ENCODE assay signal across 10 cellular contexts in the genomic region with DNA sequence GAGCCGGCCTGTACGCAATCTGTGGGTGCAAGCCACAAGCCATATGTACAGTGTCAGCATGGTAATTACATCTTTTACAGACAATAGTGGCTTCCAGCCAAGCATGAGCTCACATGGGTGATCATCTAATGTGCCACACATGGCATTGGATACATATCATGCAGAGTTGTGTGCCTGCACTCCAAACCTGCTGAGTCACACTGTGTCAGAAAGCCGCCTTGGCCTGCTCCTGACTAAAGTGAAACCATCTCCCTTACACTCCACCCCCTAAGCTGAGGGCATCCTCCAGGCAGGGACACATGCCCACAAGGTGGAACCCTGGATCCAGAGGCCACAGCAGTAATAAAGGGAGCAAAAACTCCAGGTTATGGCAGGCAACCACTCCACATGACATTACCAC.
DNase-seq lines count a peak whose midpoint lies in the region; ATAC-seq and TF ChIP-seq lines count a peak whose summit lies in the region.
"Had no signal": no experiment of that assay in that cellular context is flagged by ENCODE, and none has a peak within 500 bp of the region (broad histone marks: within the 10 kb centered on the region; RNA-seq: fewer than 3 reads in every experiment).

No MANE protein-coding gene starts in this region.

- no peak overlapping the region for H2AFZ ChIP-seq in Karpas-422 (ENCODE audit: low read length)
- H2AFZ ChIP-seq: hepatocyte had no signal

- in situ Hi-C loops in astrocyte of the spinal cord (cut with HindIII; ENCODE audit: low sequenced_read_pairs), result no loop called here

- H3K27ac ChIP-seq in Karpas-422 (ENCODE audit: low read length), result no peak overlapping the region
- H3K27ac ChIP-seq: hepatocyte, SK-N-MC, thoracic aorta had no signal

- H3K4me3 ChIP-seq in Karpas-422 (ENCODE audit: low read length), result no peak overlapping the region
- H3K4me3 ChIP-seq in astrocyte of the spinal cord (ENCODE audit: low read depth, low read length), result no peak overlapping the region
- H3K4me3 ChIP-seq: hepatocyte, SK-N-MC, thoracic aorta had no signal

- no peaks in the 10 kb centered on the region for H3K79me2 ChIP-seq in Karpas-422 (ENCODE audit: low read length)
- H3K79me2 ChIP-seq: hepatocyte had no signal

- DNase-seq in ELR (ENCODE audit: low read depth) (peak; percentile 66), Karpas-422 (peak; percentile 52), astrocyte of the spinal cord (ENCODE audit: low read depth, low spot score) (peak; percentile 32), left lobe of liver (ENCODE audit: low spot score) (no peak), amniotic stem cell (lab: John Stamatoyannopoulos, UW) (no peak), T-helper 9 cell (no peak), SKM-1 (lab: John Stamatoyannopoulos, UW; ENCODE audit: unreplicated experiment) (no peak)

- no peak overlapping the region for H3K4me2 ChIP-seq in Karpas-422 (ENCODE audit: low read depth, low read length, poor library complexity, severe bottlenecking)
- H3K4me2 ChIP-seq: hepatocyte had no signal

- H3K9me3 ChIP-seq in Karpas-422 (ENCODE audit: low read length), result peaks cover 19% of the 10 kb centered on the region
- H3K9me3 ChIP-seq: thoracic aorta had no signal

- H3K36me3 ChIP-seq in Karpas-422 (ENCODE audit: insufficient read depth, low read length), result no peaks in the 10 kb centered on the region
- H3K36me3 ChIP-seq: thoracic aorta had no signal

- no peak for TF ChIP-seq CTCF in astrocyte of the spinal cord (IDR thresholded peaks at IDR 0.05; ENCODE audit: low read depth, low read length)

- H3K9ac ChIP-seq in Karpas-422 (ENCODE audit: low read length), result no peak overlapping the region

- H3K9me2 ChIP-seq in Karpas-422 (replicated peaks; ENCODE audit: insufficient read depth, low read length), result 0 out of 2 replicates have a peak, but pooled peaks cover 2% of the 10 kb centered on the region

- no peaks in the 10 kb centered on the region for H3K27me3 ChIP-seq in Karpas-422 (ENCODE audit: low read length)
- H3K27me3 ChIP-seq: hepatocyte had no signal

- no peaks in the 10 kb centered on the region for H3K4me1 ChIP-seq in Karpas-422 (ENCODE audit: low read length)

- H4K20me1 ChIP-seq in Karpas-422 (ENCODE audit: insufficient read depth, low read depth, low read length), result no peaks in the 10 kb centered on the region

- peak; percentile 17 for ATAC-seq in left lobe of liver

Comparison
In these comparisons a context has a peak if more than half of its experiments do, and no peak if none do; other contexts are left out.
1. DNase-seq: peak in ELR (single experiment), Karpas-422 (single experiment) and astrocyte of the spinal cord (single experiment); none in left lobe of liver (single experiment), amniotic stem cell (single experiment), T-helper 9 cell (single experiment) and SKM-1 (single experiment).